Comparison of ENCODE assay signal across 19 cellular contexts in the genomic region with DNA sequence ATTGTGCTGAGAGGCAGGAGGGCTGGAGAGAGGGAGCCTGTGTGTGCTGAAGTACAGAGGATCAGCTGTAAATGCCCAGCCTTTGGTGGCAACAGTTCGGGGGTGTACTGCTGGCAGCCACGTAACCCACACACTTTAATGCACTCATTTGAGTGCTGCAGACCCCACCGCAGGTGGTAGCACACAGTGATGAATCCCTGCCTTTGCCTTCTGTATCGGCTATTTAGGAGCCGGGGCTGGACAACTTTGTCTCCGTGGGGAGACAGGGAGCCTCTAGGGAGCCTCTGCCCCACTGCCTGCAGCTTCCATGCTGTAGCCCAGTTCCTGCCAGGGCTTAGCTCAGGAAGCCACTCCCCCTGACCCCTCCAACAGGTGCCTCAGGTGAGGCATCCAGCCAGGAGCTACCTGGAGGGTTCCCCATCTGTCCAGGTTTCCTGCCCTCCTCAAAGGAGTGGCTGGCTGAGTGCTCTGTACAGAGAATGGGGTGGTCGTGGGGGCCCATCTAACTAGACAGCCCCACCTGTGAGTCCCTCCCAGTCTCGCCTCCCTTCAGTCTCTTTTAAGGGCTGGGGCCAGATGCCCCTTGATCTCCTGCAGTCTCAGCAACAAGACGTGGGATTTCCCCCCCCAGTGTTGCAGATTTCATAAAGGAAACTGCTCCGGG. TPM values are rescaled to one million over a fixed set of nuclear protein-coding genes. Genes with fewer than 3 reads are reported as not detected.
DNase-seq lines count a peak whose midpoint lies in the region; ATAC-seq, FAIRE-seq and TF ChIP-seq lines count a peak whose summit lies in the region.
"Had no signal": no experiment of that assay in that cellular context is flagged by ENCODE, and none has a peak within 500 bp of the region (broad histone marks: within the 10 kb centered on the region; RNA-seq: fewer than 3 reads in every experiment).

No MANE protein-coding gene starts in this region.

- no peak for FAIRE-seq in pancreas (lab: Jason Lieb, UNC)
- FAIRE-seq: D721Med, endothelial cell of umbilical vein had no signal

- peaks cover 19% of the 10 kb centered on the region for H3K4me1 Mint-ChIP-seq in activated naive CD8-positive, alpha-beta T cell (ENCODE audit: low read depth)
- peaks cover 11% of the 10 kb centered on the region for H3K4me1 Mint-ChIP-seq in activated naive CD8-positive, alpha-beta T cell treated with anti-CD3 and anti-CD28 coated beads, Interleukin-2, amount 50 U/mL, for 24 hours

- no peak for ATAC-seq in activated naive CD8-positive, alpha-beta T cell treated with anti-CD3 and anti-CD28 coated beads, Interleukin-2, amount 50 U/mL, for 24 hours
- no peak for ATAC-seq in pancreas
- no peak for ATAC-seq in GM18505 (IDR thresholded peaks at IDR 0.05; ENCODE audit: unreplicated experiment)
- ATAC-seq: activated T-cell treated with anti-CD3 and anti-CD28 coated beads, Interleukin-2, amount 50 U/mL, for 4 hours; heart left ventricle had no signal

- no peak for TF ChIP-seq POLR2A in GM18505 (IDR thresholded peaks at IDR 0.05; ENCODE audit: borderline replicate concordance, extremely low read depth, insufficient read depth, insufficient read length)

- no peak for DNase-seq in activated naive CD8-positive, alpha-beta T cell treated with anti-CD3 and anti-CD28 coated beads, Interleukin-2, amount 50 U/mL, for 24 hours
- DNase-seq in pancreas: peak in 4 of 6 donors; percentile 8 to 38 (median 22)
- DNase-seq in cortex of kidney (lab: John Stamatoyannopoulos, UW): no peak
- no peak for DNase-seq in effector CD4-positive, alpha-beta T cell
- DNase-seq in HuH-7.5 (ENCODE audit: low spot score): no peak
- DNase-seq: activated naive CD8-positive, alpha-beta T cell treated with anti-CD3 and anti-CD28 coated beads for 36 hours; activated T-cell treated with anti-CD3 and anti-CD28 coated beads, Interleukin-2, amount 50 U/mL, for 4 hours; brain microvascular endothelial cell; NCI-H2171; NCI-H774; SJCRH30; stimulated activated CD4-positive, alpha-beta T cell treated with anti-CD3 and anti-CD28 coated beads, Interleukin-4, amount 100 ng/mL, for 4 hours had no signal

- H3K27ac ChIP-seq in cingulate gyrus (ENCODE audit: low read depth, low read length) (peak overlapping the region; percentile 49), pancreas (no peak overlapping the region)
- H3K27ac ChIP-seq: brain microvascular endothelial cell, C4-2B, heart left ventricle, SJCRH30 had no signal

- H3K36me3 Mint-ChIP-seq in activated naive CD8-positive, alpha-beta T cell: peaks cover 2% of the 10 kb centered on the region
- peaks cover 33% of the 10 kb centered on the region for H3K36me3 Mint-ChIP-seq in activated naive CD8-positive, alpha-beta T cell treated with anti-CD3 and anti-CD28 coated beads, Interleukin-2, amount 50 U/mL, for 24 hours (ENCODE audit: low read depth)

- no peak for TF ChIP-seq CTCF in pancreas (IDR thresholded peaks at IDR 0.05)

- no peaks in the 10 kb centered on the region for H3K9me3 ChIP-seq in pancreas
- H3K9me3 ChIP-seq: heart left ventricle, SJCRH30 had no signal

- H3K9me3 Mint-ChIP-seq in activated naive CD8-positive, alpha-beta T cell (ENCODE audit: low read depth): no peaks in the 10 kb centered on the region
- no peaks in the 10 kb centered on the region for H3K9me3 Mint-ChIP-seq in activated naive CD8-positive, alpha-beta T cell treated with anti-CD3 and anti-CD28 coated beads, Interleukin-2, amount 50 U/mL, for 24 hours
- H3K9me3 Mint-ChIP-seq: activated naive CD8-positive, alpha-beta T cell treated with anti-CD3 and anti-CD28 coated beads for 36 hours; activated T-cell treated with anti-CD3 and anti-CD28 coated beads, Interleukin-2, amount 50 U/mL, for 4 hours had no signal

- peak overlapping the region; percentile 28 for H3K27ac Mint-ChIP-seq in activated naive CD8-positive, alpha-beta T cell
- no peak overlapping the region for H3K27ac Mint-ChIP-seq in activated naive CD8-positive, alpha-beta T cell treated with anti-CD3 and anti-CD28 coated beads, Interleukin-2, amount 50 U/mL, for 24 hours
- H3K27ac Mint-ChIP-seq: activated naive CD8-positive, alpha-beta T cell treated with anti-CD3 and anti-CD28 coated beads for 36 hours had no signal

- H3K4me1 ChIP-seq in pancreas: no peaks in the 10 kb centered on the region
- H3K4me1 ChIP-seq: SJCRH30 had no signal

- no peaks in the 10 kb centered on the region for H3K27me3 ChIP-seq in pancreas
- H3K27me3 ChIP-seq: brain microvascular endothelial cell, heart left ventricle, SJCRH30 had no signal

- peaks cover 0 to 41% (median 22%) of the 10 kb centered on the region in 3 donors for H3K36me3 ChIP-seq in pancreas

- intact Hi-C loops in pancreas (cut with DNase I): no loop called here

- H3K4me3 Mint-ChIP-seq in activated naive CD8-positive, alpha-beta T cell: no peak overlapping the region
- H3K4me3 Mint-ChIP-seq in activated naive CD8-positive, alpha-beta T cell treated with anti-CD3 and anti-CD28 coated beads, Interleukin-2, amount 50 U/mL, for 24 hours: no peak overlapping the region
- H3K4me3 Mint-ChIP-seq: activated naive CD8-positive, alpha-beta T cell treated with anti-CD3 and anti-CD28 coated beads for 36 hours; activated T-cell treated with anti-CD3 and anti-CD28 coated beads, Interleukin-2, amount 50 U/mL, for 4 hours had no signal

- H3K27me3 Mint-ChIP-seq in activated naive CD8-positive, alpha-beta T cell: no peaks in the 10 kb centered on the region
- no peaks in the 10 kb centered on the region for H3K27me3 Mint-ChIP-seq in activated naive CD8-positive, alpha-beta T cell treated with anti-CD3 and anti-CD28 coated beads, Interleukin-2, amount 50 U/mL, for 24 hours
- H3K27me3 Mint-ChIP-seq: activated naive CD8-positive, alpha-beta T cell treated with anti-CD3 and anti-CD28 coated beads for 36 hours had no signal

- WGBS in pancreas, 2 donors: 92 to 93% methylated on average over 10 of the region's 10 CpGs

- H3K4me3 ChIP-seq in pancreas: no peak overlapping the region
- H3K4me3 ChIP-seq: heart left ventricle, SJCRH30 had no signal

RNA-seq across cellular contexts. Expression of gene SECISBP2, which starts 44.5 kb away (rescaled TPM):
- 10 to 100 TPM; 23.4 to 31.0 (median 29.3) TPM for total RNA-seq in pancreas
- 10 to 100 TPM; 30.7 to 41.1 TPM for polyA plus RNA-seq in pancreas

RNA-seq across cellular contexts. Expression of gene CKS2, which starts 51.8 kb away (rescaled TPM):
- 1 to 10 TPM in 4 of 6 donors, under 1 TPM in 2; 0.83 to 4.1 (median 2.2) TPM for total RNA-seq in pancreas
- polyA plus RNA-seq in pancreas: 1 to 10 TPM; 3.2 to 3.9 TPM

Comparison
In these comparisons a context has a peak if more than half of its experiments do, and no peak if none do; other contexts are left out.
1. DNase-seq: peak in pancreas (4 of 6); none in activated naive CD8-positive, alpha-beta T cell treated with anti-CD3 and anti-CD28 coated beads, Interleukin-2, amount 50 U/mL, for 24 hours (single experiment), cortex of kidney (single experiment), effector CD4-positive, alpha-beta T cell (single experiment) and HuH-7.5 (single experiment).